Comparison of ENCODE assay signal across 11 cellular contexts in genomic region chr6:137846772-137847313, GRCh38. TPM values are rescaled to one million over a fixed set of nuclear protein-coding genes. Genes with fewer than 3 reads are reported as not detected.
DNase-seq lines count a peak whose midpoint lies in the region; ATAC-seq, FAIRE-seq and TF ChIP-seq lines count a peak whose summit lies in the region.
"Had no signal": no experiment of that assay in that cellular context is flagged by ENCODE, and none has a peak within 500 bp of the region (broad histone marks: within the 10 kb centered on the region; RNA-seq: fewer than 3 reads in every experiment).

No MANE protein-coding gene starts in this region.

- H3K4me1 ChIP-seq in K562 (replicated peaks in 1 of 2; ENCODE audit: control insufficient read depth in 2 of 2, insufficient read depth in 2 of 2, low read length in 2 of 2) (peaks cover 7 to 32% of the 10 kb centered on the region in 2 experiments; a peak in 4 of 5 replicates), psoas muscle (no peaks in the 10 kb centered on the region), vagina (peaks cover 15% of the 10 kb centered on the region)

- no peaks in the 10 kb centered on the region for H4K20me1 ChIP-seq in K562 (replicated peaks; ENCODE audit: control insufficient read depth, insufficient read depth, low read length)

- no peak overlapping the region; a peak in 1 of 4 replicates for H3K9ac ChIP-seq in K562 (ENCODE audit: insufficient read depth in 1 of 2, low read depth in 2 of 2, low read length in 2 of 2)

- H3K27ac ChIP-seq in K562 (ENCODE audit: extremely low read depth, low read depth, low read length) = no peak overlapping the region
- H3K27ac ChIP-seq in psoas muscle = no peak overlapping the region
- H3K27ac ChIP-seq in vagina = no peak overlapping the region

- no peaks in the 10 kb centered on the region for H3K27me3 Mint-ChIP-seq in activated naive CD4-positive, alpha-beta T cell treated with anti-CD3 and anti-CD28 coated beads for 36 hours (ENCODE audit: low read depth)
- H3K27me3 Mint-ChIP-seq: activated naive CD4-positive, alpha-beta T cell treated with anti-CD3 and anti-CD28 coated beads, Interleukin-2, amount 50 U/mL, for 24 hours had no signal

- H3K27me3 ChIP-seq in K562 (ENCODE audit: control insufficient read depth in 2 of 2, insufficient read depth in 2 of 2, low read length in 2 of 2) = no peaks in the 10 kb centered on the region
- H3K27me3 ChIP-seq in psoas muscle (ENCODE audit: insufficient read depth in 3 of 3, low read length in 2 of 3) = no peaks in the 10 kb centered on the region
- H3K27me3 ChIP-seq in vagina = no peaks in the 10 kb centered on the region

- TF ChIP-seq CTCF in K562 (IDR thresholded peaks at IDR 0.05 in 2 of 3, conservative IDR thresholded peaks at IDR 0.05 in 1 of 3; ENCODE audit: insufficient read depth in 2 of 3, low read depth in 1 of 3, low read length in 3 of 3) = no peak
- no peak for TF ChIP-seq CTCF in psoas muscle (IDR thresholded peaks at IDR 0.05)
- TF ChIP-seq CTCF in vagina (IDR thresholded peaks at IDR 0.05) = no peak

- TF ChIP-seq POLR2A in K562 (conservative IDR thresholded peaks at IDR 0.05) (no peak), vagina (IDR thresholded peaks at IDR 0.05) (no peak)

- 43% methylated on average over 7 of the region's 7 CpGs for WGBS in K562 (ENCODE audit: insufficient coverage, low coverage, missing lambda C conversion rate)
- WGBS in psoas muscle, 3 donors = 83 to 94% (median 89%) methylated on average over 7 of the region's 7 CpGs

- H3K9me3 ChIP-seq in K562 (replicated peaks; ENCODE audit: control insufficient read depth, insufficient read depth, low read depth, low read length) = no peaks in the 10 kb centered on the region
- H3K9me3 ChIP-seq in psoas muscle = no peaks in the 10 kb centered on the region
- H3K9me3 ChIP-seq in vagina = no peaks in the 10 kb centered on the region

- TF ChIP-seq RAD21 in K562 (CRISPR knock-in tag; conservative IDR thresholded peaks at IDR 0.05 in 1 of 2, IDR thresholded peaks at IDR 0.05 in 1 of 2) = no peak

- in situ Hi-C loops in K562 (cut with MboI) = no loop called here

- no peaks in the 10 kb centered on the region for H3K79me2 ChIP-seq in K562 (ENCODE audit: control insufficient read depth, insufficient read depth, low read length)

- peak; percentile 76 for ATAC-seq in GM18868 (IDR thresholded peaks at IDR 0.05; ENCODE audit: unreplicated experiment)
- ATAC-seq in HG03378 (IDR thresholded peaks at IDR 0.05; ENCODE audit: unreplicated experiment) = peak; percentile 61
- peak; percentile 20; the same call in 2 of the 3 replicates for ATAC-seq in K562
- ATAC-seq in psoas muscle = peak in 2 of 4 donors; percentile 29 to 59
- ATAC-seq in HG03135 (IDR thresholded peaks at IDR 0.05; ENCODE audit: unreplicated experiment) = no peak

- POLR2A ChIA-PET in K562 (lab: Yijun Ruan, JAX) = no interaction called here

- H2AFZ ChIP-seq in K562 (ENCODE audit: low read depth, low read length) = peak overlapping the region; percentile 78

- BruUV-seq in K562 (replicated peaks; lab: Mats Ljungman, UMichigan) = no TSS peak

- intact Hi-C loops in K562 (cut with micrococcal nuclease) = no loop called here
- intact Hi-C loops in psoas muscle (cut with DNase I) = loop anchor here in 1 of 2 donors (2.0 kb wide), 1 partner anchor 48 kb away; no protein-coding TSS in a partner anchor
- intact Hi-C loops in activated naive CD4-positive, alpha-beta T cell treated with anti-CD3 and anti-CD28 coated beads for 36 hours (cut with micrococcal nuclease) = no loop called here
- intact Hi-C loops in vagina (cut with DNase I) = no loop called here

- CTCF ChIA-PET in K562 (lab: Yijun Ruan, JAX; ENCODE audit: low intra/inter-chr PET ratio) = no interaction called here
- CTCF ChIA-PET in activated naive CD4-positive, alpha-beta T cell treated with anti-CD3 and anti-CD28 coated beads for 36 hours (lab: Charles Lee) = interaction anchor here (0.8 to 1.2 kb wide), 2 partner anchors 11 to 47 kb away, joined by 3 to 4 read pairs; no protein-coding TSS in a partner anchor

- H3K4me2 ChIP-seq in K562 (ENCODE audit: insufficient read depth, low read length) = no peak overlapping the region

- H3K4me1 Mint-ChIP-seq in activated naive CD4-positive, alpha-beta T cell treated with anti-CD3 and anti-CD28 coated beads for 36 hours (ENCODE audit: low read depth) = peaks cover 27% of the 10 kb centered on the region

- H3K36me3 ChIP-seq in K562 (ENCODE audit: control insufficient read depth, insufficient read depth, low read length) (no peaks in the 10 kb centered on the region), psoas muscle (ENCODE audit: insufficient read depth in 1 of 2, low read depth in 1 of 2) (no peaks in the 10 kb centered on the region), vagina (no peaks in the 10 kb centered on the region)

- H3K9me3 Mint-ChIP-seq in activated naive CD4-positive, alpha-beta T cell treated with anti-CD3 and anti-CD28 coated beads for 36 hours = no peaks in the 10 kb centered on the region
- H3K9me3 Mint-ChIP-seq: activated naive CD4-positive, alpha-beta T cell treated with anti-CD3 and anti-CD28 coated beads, Interleukin-2, amount 50 U/mL, for 24 hours had no signal

- FAIRE-seq in K562 (lab: Jason Lieb, UNC) = no peak
- FAIRE-seq in frontal cortex (lab: Jason Lieb, UNC) = no peak

- H3K36me3 Mint-ChIP-seq in activated naive CD4-positive, alpha-beta T cell treated with anti-CD3 and anti-CD28 coated beads for 36 hours (ENCODE audit: low read depth) = no peaks in the 10 kb centered on the region

- no peak for TF ChIP-seq EP300 in K562 (IDR thresholded peaks at IDR 0.05; ENCODE audit: low read length)

- DNase-seq in K562 (ENCODE audit: extremely low read depth in 1 of 4, low spot score in 3 of 4) (peak in 1 of 4 experiments; percentile 18), psoas muscle (peak; percentile 45 to 68), frontal cortex (ENCODE audit: low spot score in 2 of 2) (no peak), vagina (ENCODE audit: extremely low spot score in 2 of 2) (no peak)
- no peak for DNase-seq in activated naive CD4-positive, alpha-beta T cell treated with anti-CD3 and anti-CD28 coated beads for 36 hours
- DNase-seq: EL, NCI-H146 had no signal

- H3K4me3 ChIP-seq in K562 (no peak overlapping the region), psoas muscle (no peak overlapping the region), vagina (no peak overlapping the region)

- no peaks in the 10 kb centered on the region for H3K9me1 ChIP-seq in K562 (ENCODE audit: control insufficient read depth, insufficient read depth, low read length)

- no peak overlapping the region for H3K27ac Mint-ChIP-seq in activated naive CD4-positive, alpha-beta T cell treated with anti-CD3 and anti-CD28 coated beads for 36 hours
- H3K27ac Mint-ChIP-seq: activated naive CD4-positive, alpha-beta T cell treated with anti-CD3 and anti-CD28 coated beads, Interleukin-2, amount 50 U/mL, for 24 hours had no signal

- no peak overlapping the region for H3K4me3 Mint-ChIP-seq in activated naive CD4-positive, alpha-beta T cell treated with anti-CD3 and anti-CD28 coated beads for 36 hours
- H3K4me3 Mint-ChIP-seq: activated naive CD4-positive, alpha-beta T cell treated with anti-CD3 and anti-CD28 coated beads, Interleukin-2, amount 50 U/mL, for 24 hours had no signal

TF ChIP-seq in K562, 482 proteins besides CTCF, POLR2A, EP300 and RAD21 (continues in another document):
- no peak for TF ChIP-seq E2F3 (CRISPR knock-in tag; IDR thresholded peaks at IDR 0.05)
- TF ChIP-seq, protein P1, sequence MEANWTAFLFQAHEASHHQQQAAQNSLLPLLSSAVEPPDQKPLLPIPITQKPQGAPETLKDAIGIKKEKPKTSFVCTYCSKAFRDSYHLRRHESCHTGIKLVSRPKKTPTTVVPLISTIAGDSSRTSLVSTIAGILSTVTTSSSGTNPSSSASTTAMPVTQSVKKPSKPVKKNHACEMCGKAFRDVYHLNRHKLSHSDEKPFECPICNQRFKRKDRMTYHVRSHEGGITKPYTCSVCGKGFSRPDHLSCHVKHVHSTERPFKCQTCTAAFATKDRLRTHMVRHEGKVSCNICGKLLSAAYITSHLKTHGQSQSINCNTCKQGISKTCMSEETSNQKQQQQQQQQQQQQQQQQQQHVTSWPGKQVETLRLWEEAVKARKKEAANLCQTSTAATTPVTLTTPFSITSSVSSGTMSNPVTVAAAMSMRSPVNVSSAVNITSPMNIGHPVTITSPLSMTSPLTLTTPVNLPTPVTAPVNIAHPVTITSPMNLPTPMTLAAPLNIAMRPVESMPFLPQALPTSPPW (CRISPR knock-in tag; IDR thresholded peaks at IDR 0.05) = peak; percentile 39; the same call in 1 of the 2 replicates
- no peak for TF ChIP-seq ESRRB (CRISPR knock-in tag; IDR thresholded peaks at IDR 0.05; ENCODE audit: borderline replicate concordance)
- no peak for TF ChIP-seq HES1 (IDR thresholded peaks at IDR 0.05; ENCODE audit: low read depth)
- TF ChIP-seq ZNF239 (CRISPR knock-in tag; IDR thresholded peaks at IDR 0.05) = no peak

RNA-seq across cellular contexts. Expression of gene TNFAIP3, which starts 20.2 kb away (rescaled TPM):
- total RNA-seq in K562 (2011; cell fraction: chromatin; rRNA removed; ENCODE audit: low replicate concordance) = 14.3 and 18.6 TPM in 2 replicates
- total RNA-seq in K562 (2011; cell fraction: nucleolus; rRNA removed) = 8.0 and 9.1 TPM in 2 replicates
- total RNA-seq in K562 (2011; cell fraction: nucleoplasm; rRNA removed) = 10.2 and 11.3 TPM in 2 replicates
- 5.9 and 6.2 TPM in 2 replicates for total RNA-seq in K562 (2014; rRNA removed)
- total RNA-seq in K562 (2014; rRNA removed; fragmentation: Illumina TruSeq; extraction: Trizol) = 6.5 and 6.9 TPM in 2 replicates
- total RNA-seq in K562 (2015; rRNA removed; fragmentation: Illumina TruSeq; extraction: Trizol) = 4.6 TPM in 2 replicates
- total RNA-seq in K562 (2021) = 12.5 and 17.0 TPM in 2 replicates
- polyA plus RNA-seq in K562 (2011; rRNA removed) = 6.4 and 11.8 TPM in 2 replicates
- polyA plus RNA-seq in K562 (2011; cell fraction: cytosol; rRNA removed) = 2.5 and 5.0 TPM in 2 replicates
- 21.1 and 33.6 TPM in 2 replicates for polyA plus RNA-seq in K562 (2011; cell fraction: nucleus; rRNA removed)
- 5.7 and 26.6 TPM in 2 replicates for polyA plus RNA-seq in K562 (2012)
- 9.8 and 11.5 TPM in 2 replicates for polyA plus RNA-seq in K562 (2014; fragmentation: Illumina TruSeq; extraction: Trizol)
- polyA plus RNA-seq in K562 (2014; fragmentation: Nextera tagmentation; extraction: Ambion mirVana) = 1 to 10 TPM in 1 of 2 experiments, under 1 TPM in 1; 0.79 to 1.3 TPM
- polyA plus RNA-seq in K562 (2014; rRNA removed) = 9.2 and 9.5 TPM in 2 replicates
- 5.4 and 11.3 TPM in 2 replicates for polyA minus RNA-seq in K562 (2011; rRNA and poly(A)+ RNA removed)
- 2.9 and 4.6 TPM in 2 replicates for polyA minus RNA-seq in K562 (2011; cell fraction: cytosol; rRNA and poly(A)+ RNA removed)
- polyA minus RNA-seq in K562 (2011; cell fraction: nucleus; rRNA and poly(A)+ RNA removed) = 6.7 and 20.5 TPM in 2 replicates
- 10 to 100 TPM in 2 of 4 donors, 1 to 10 TPM in 2; 4.0 to 12.8 (median 8.3) TPM for total RNA-seq in psoas muscle
- 1 to 10 TPM; 2.0 to 4.3 (median 2.8) TPM for polyA plus RNA-seq in psoas muscle
- 1.6 TPM for total RNA-seq in frontal cortex
- total RNA-seq in activated naive CD4-positive, alpha-beta T cell treated with anti-CD3 and anti-CD28 coated beads for 36 hours = 100 to 1,000 TPM; 289 to 294 TPM
- total RNA-seq in vagina = 28.5 TPM

Comparison
In these comparisons a context has a peak if more than half of its experiments do, and no peak if none do; other contexts are left out.
1. DNase-seq: peak in psoas muscle (2 of 2); none in frontal cortex (0 of 2), activated naive CD4-positive, alpha-beta T cell treated with anti-CD3 and anti-CD28 coated beads for 36 hours (single experiment) and vagina (0 of 2).